8 cellular contexts compared by ENCODE assay signal in the genomic region with DNA sequence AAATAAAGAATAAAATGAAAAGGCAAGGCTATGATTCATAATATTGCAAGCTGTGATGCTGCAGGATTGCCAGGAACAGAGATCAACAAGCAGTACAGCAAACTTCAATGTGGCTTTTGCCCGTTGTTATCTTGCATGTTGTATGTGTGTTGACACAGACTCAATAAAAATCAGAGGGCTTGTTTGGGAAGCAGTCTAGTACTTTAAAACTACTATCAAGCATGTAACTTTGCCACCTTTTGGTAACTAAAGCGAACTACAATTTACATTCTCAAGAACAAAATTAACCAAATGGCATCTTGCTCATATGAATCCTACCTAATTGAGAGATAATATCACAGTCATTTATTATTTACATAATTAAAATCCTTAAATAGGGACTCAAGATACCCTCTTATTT.
DNase-seq lines count a peak whose midpoint lies in the region; ATAC-seq, FAIRE-seq and TF ChIP-seq lines count a peak whose summit lies in the region.

No MANE protein-coding gene starts in this region.

- no peak overlapping the region for H3K4me3 Mint-ChIP-seq in activated T-helper 17 cell treated with anti-CD3 and anti-CD28 coated beads, Interleukin-2, amount 50 U/mL, for 72 hours
- H3K4me3 Mint-ChIP-seq in mesothelial cell of epicardium = no peak overlapping the region

- no peaks in the 10 kb centered on the region for H3K36me3 Mint-ChIP-seq in activated T-helper 17 cell treated with anti-CD3 and anti-CD28 coated beads, Interleukin-2, amount 50 U/mL, for 72 hours (ENCODE audit: low read depth)
- no peaks in the 10 kb centered on the region for H3K36me3 Mint-ChIP-seq in mesothelial cell of epicardium

- H3K36me3 ChIP-seq in right lobe of liver = no peaks in the 10 kb centered on the region

- H3K9me3 Mint-ChIP-seq in activated T-helper 17 cell treated with anti-CD3 and anti-CD28 coated beads, Interleukin-2, amount 50 U/mL, for 72 hours = no peaks in the 10 kb centered on the region
- H3K9me3 Mint-ChIP-seq in mesothelial cell of epicardium = no peaks in the 10 kb centered on the region

- no peak for TF ChIP-seq POLR2A in right lobe of liver (IDR thresholded peaks at IDR 0.05)

- WGBS in right lobe of liver (ENCODE audit: insufficient coverage, low coverage, low lambda C conversion rate, missing lambda C conversion rate) = 5% methylated on average over 2 of the region's 2 CpGs

- H3K27ac ChIP-seq in VCaP (peak overlapping the region; percentile 41), right lobe of liver (no peak overlapping the region)

- no peak overlapping the region for H3K4me3 ChIP-seq in right lobe of liver

- intact Hi-C loops in right lobe of liver (cut with DNase I) = no loop called here

- no peaks in the 10 kb centered on the region for H3K27me3 ChIP-seq in right lobe of liver

- TF ChIP-seq CTCF in GM10266 (IDR thresholded peaks at IDR 0.05; ENCODE audit: control insufficient read depth, insufficient read depth, low read depth, missing control alignments) = peak; percentile 32
- peak; percentile 72 for TF ChIP-seq CTCF in VCaP (conservative IDR thresholded peaks at IDR 0.05)
- TF ChIP-seq CTCF in right lobe of liver (IDR thresholded peaks at IDR 0.05) = peak; percentile 38 to 56 (median 50)
- TF ChIP-seq CTCF in mesothelial cell of epicardium (IDR thresholded peaks at IDR 0.05; ENCODE audit: unreplicated experiment) = no peak

- no peaks in the 10 kb centered on the region for H3K4me1 ChIP-seq in right lobe of liver

- no peak for DNase-seq in GM10266 (ENCODE audit: extremely low spot score)
- DNase-seq in HTR-8/SVneo (ENCODE audit: insufficient read length, low spot score) = peak; percentile 31
- no peak for DNase-seq in right lobe of liver
- DNase-seq in GOT3 (lab: John Stamatoyannopoulos, UW) = no peak
- no peak for DNase-seq in mesothelial cell of epicardium (ENCODE audit: low spot score in 2 of 2, unreplicated experiment in 2 of 2)

- H3K4me1 Mint-ChIP-seq in activated T-helper 17 cell treated with anti-CD3 and anti-CD28 coated beads, Interleukin-2, amount 50 U/mL, for 72 hours = no peaks in the 10 kb centered on the region
- H3K4me1 Mint-ChIP-seq in mesothelial cell of epicardium = no peaks in the 10 kb centered on the region

- ATAC-seq in right lobe of liver (peak; percentile 93 to 100 (median 98)), GM21528 (IDR thresholded peaks at IDR 0.05; ENCODE audit: low FRiP score, unreplicated experiment) (no peak)
- no peak for ATAC-seq in activated T-helper 17 cell treated with anti-CD3 and anti-CD28 coated beads, Interleukin-2, amount 50 U/mL, for 72 hours (replicated peaks)

- H3K27ac Mint-ChIP-seq in activated T-helper 17 cell treated with anti-CD3 and anti-CD28 coated beads, Interleukin-2, amount 50 U/mL, for 72 hours = no peak overlapping the region
- H3K27ac Mint-ChIP-seq in mesothelial cell of epicardium = no peak overlapping the region

- no peaks in the 10 kb centered on the region for H3K9me3 ChIP-seq in right lobe of liver

- no peak for FAIRE-seq in HTR-8/SVneo (lab: Jason Lieb, UNC)

- H3K27me3 Mint-ChIP-seq in activated T-helper 17 cell treated with anti-CD3 and anti-CD28 coated beads, Interleukin-2, amount 50 U/mL, for 72 hours = no peaks in the 10 kb centered on the region
- peaks cover 13% of the 10 kb centered on the region for H3K27me3 Mint-ChIP-seq in mesothelial cell of epicardium (ENCODE audit: low read depth)

Comparison
In these comparisons a context has a peak if more than half of its experiments do, and no peak if none do; other contexts are left out.
1. ATAC-seq: peak in right lobe of liver (4 of 4); none in activated T-helper 17 cell treated with anti-CD3 and anti-CD28 coated beads, Interleukin-2, amount 50 U/mL, for 72 hours (single experiment) and GM21528 (single experiment).